29 cellular contexts compared by ENCODE assay signal in genomic region chr10:44064317-44064716, GRCh38.
"Had no signal": no experiment of that assay in that cellular context is flagged by ENCODE, and none has a peak within 500 bp of the region (broad histone marks: within the 10 kb centered on the region; RNA-seq: fewer than 3 reads in every experiment).

No MANE protein-coding gene starts in this region.

- H3K27ac ChIP-seq: left lung, lower lobe of right lung, neutrophil, parathyroid adenoma, right atrium auricular region, right lobe of liver, suprapubic skin, upper lobe of right lung, vagina had no signal

- H3K9me3 ChIP-seq: left lung, lower lobe of right lung, neutrophil, right atrium auricular region, right lobe of liver, stomach, suprapubic skin, thoracic aorta, tibial artery, upper lobe of right lung, vagina had no signal

- H3K4me2 ChIP-seq: smooth muscle cell had no signal

- H3K4me3 ChIP-seq: left lung, lower lobe of right lung, right atrium auricular region, right lobe of liver, smooth muscle cell, stomach, suprapubic skin, thoracic aorta, tibial artery, upper lobe of right lung, vagina had no signal

- H2AFZ ChIP-seq: parathyroid adenoma had no signal

- FAIRE-seq: islet of Langerhans, kidney had no signal

- H3K9ac ChIP-seq: parathyroid adenoma had no signal

- DNase-seq: hypothalamus; immature natural killer cell; kidney; left colon; left lung; lower lobe of right lung; mammary epithelial cell; mesenchymal stem cell; naive thymus-derived CD8-positive, alpha-beta T cell; occipital lobe; right lobe of liver; stimulated activated CD4-positive, alpha-beta T cell treated with anti-CD3 and anti-CD28 coated beads, Interleukin-1b, Interleukin-23, amount 100 ng/mL, for 48 hours; stimulated activated CD4-positive, alpha-beta T cell treated with anti-CD3 and anti-CD28 coated beads, Interleukin-2, amount 100 ng/mL, for 48 hours; stimulated activated CD4-positive, alpha-beta T cell treated with anti-CD3 and anti-CD28 coated beads, Interleukin-4, amount 100 ng/mL, for 4 hours; stimulated activated CD8-positive, alpha-beta memory T cell treated with anti-CD3 and anti-CD28 coated beads, Interleukin-4, amount 100 ng/mL, for 48 hours; stimulated activated naive B cell treated with anti-CD40 and anti-IgM and Interleukin-4, amounts not matched to agents 10 μg/mL and 1 μg/mL and 100 μg/mL, for 72 hours; stimulated activated naive CD8-positive, alpha-beta T cell treated with anti-CD3 and anti-CD28 coated beads, Interleukin-15, Interleukin-2, amounts not matched to agents 100 U/mL and 50 U/mL, for 24 hours; stomach; tibial artery; trophoblast cell; upper lobe of right lung had no signal

- H3K36me3 ChIP-seq: left lung, lower lobe of right lung, neutrophil, right atrium auricular region, right lobe of liver, stomach, suprapubic skin, thoracic aorta, tibial artery, upper lobe of right lung, vagina had no signal

- ATAC-seq: left colon; left lung; lower lobe of right lung; naive thymus-derived CD8-positive, alpha-beta T cell; right lobe of liver; stimulated activated naive B cell treated with anti-CD40 and anti-IgM and Interleukin-4, amounts not matched to agents 10 μg/mL and 1 μg/mL and 100 μg/mL, for 72 hours; upper lobe of right lung had no signal

- H3K27me3 ChIP-seq: left lung, neutrophil, right atrium auricular region, right lobe of liver, stomach, suprapubic skin, tibial artery, upper lobe of right lung, vagina had no signal

- H3K4me1 ChIP-seq: parathyroid adenoma, upper lobe of right lung had no signal
